ENCODE assay signal across 12 cellular contexts in genomic region chr21:36430841-36431240, GRCh38. TPM values are rescaled to one million over a fixed set of nuclear protein-coding genes. Genes with fewer than 3 reads are reported as not detected.
DNase-seq lines count a peak whose midpoint lies in the region; ATAC-seq and TF ChIP-seq lines count a peak whose summit lies in the region.
"Had no signal": no experiment of that assay in that cellular context is flagged by ENCODE, and none has a peak within 500 bp of the region (broad histone marks: within the 10 kb centered on the region; RNA-seq: fewer than 3 reads in every experiment).

No MANE protein-coding gene starts in this region.

- no peaks in the 10 kb centered on the region for H3K36me3 Mint-ChIP-seq in naive thymus-derived CD8-positive, alpha-beta T cell

- no peaks in the 10 kb centered on the region for H3K9me2 ChIP-seq in PC-3 (replicated peaks; ENCODE audit: low read length)

- no peaks in the 10 kb centered on the region for H3K9me3 Mint-ChIP-seq in naive thymus-derived CD8-positive, alpha-beta T cell
- H3K9me3 Mint-ChIP-seq: activated CD4-positive, alpha-beta T cell treated with anti-CD3 and anti-CD28 coated beads, Interleukin-2, amount 10 ng/mL, durations not matched to agents 7 days and 5 days had no signal

- H3K4me3 ChIP-seq in AG04450 (ENCODE audit: low read depth, low read length) (peak overlapping the region; percentile 7; the same call in 1 of the 2 replicates), PC-3 (ENCODE audit: low read length) (peak overlapping the region; percentile 69), coronary artery (peak overlapping the region; percentile 53)

- no peaks in the 10 kb centered on the region for H3K36me3 ChIP-seq in PC-3 (ENCODE audit: low read depth, low read length)

- H3K4me1 ChIP-seq in PC-3 (ENCODE audit: insufficient read depth, low read length): peaks cover 30% of the 10 kb centered on the region

- H3F3A ChIP-seq in PC-3 (ENCODE audit: low read length, unreplicated experiment): no peaks in the 10 kb centered on the region

- H3K4me2 ChIP-seq in PC-3 (ENCODE audit: low read length): peak overlapping the region; percentile 88

- peak overlapping the region in 8 of 10 donors; percentile 78 to 86 (median 80) for H3K4me3 Mint-ChIP-seq in naive thymus-derived CD8-positive, alpha-beta T cell

- H3K27me3 ChIP-seq in AG04450 (ENCODE audit: control insufficient read depth, insufficient read depth, low read length): no peaks in the 10 kb centered on the region
- H3K27me3 ChIP-seq in PC-3 (ENCODE audit: low read length): no peaks in the 10 kb centered on the region

- H3K9me3 ChIP-seq in AG04450 (ENCODE audit: control insufficient read depth, insufficient read depth, low read length) (no peaks in the 10 kb centered on the region), PC-3 (ENCODE audit: low read length) (no peaks in the 10 kb centered on the region)

- H3K4me1 Mint-ChIP-seq in naive thymus-derived CD8-positive, alpha-beta T cell: peaks cover 2 to 28% (median 13%) of the 10 kb centered on the region in 4 donors

- H3K79me2 ChIP-seq in PC-3 (ENCODE audit: low read length): peaks cover 37% of the 10 kb centered on the region

- peak overlapping the region; percentile 93 for H3K9ac ChIP-seq in PC-3 (ENCODE audit: low read length)

- H3K27me3 Mint-ChIP-seq in naive thymus-derived CD8-positive, alpha-beta T cell: peaks cover 14 to 46% (median 22%) of the 10 kb centered on the region in 5 donors

- peak overlapping the region in 2 of 10 donors; percentile 92 to 97 for H3K27ac Mint-ChIP-seq in naive thymus-derived CD8-positive, alpha-beta T cell

- POLR2A ChIA-PET in AG04450 (lab: Yijun Ruan, JAX): interaction anchor here (1.1 kb wide), 1 partner anchor 342 kb away, joined by 3 read pairs; no protein-coding TSS in a partner anchor
- POLR2A ChIA-PET in PC-3 (lab: Charles Lee; ENCODE audit: unreplicated experiment): interaction anchor here (0.9 kb wide), 1 partner anchor 29 kb away, joined by 16 read pairs; no protein-coding TSS in a partner anchor
- POLR2A ChIA-PET in naive thymus-derived CD8-positive, alpha-beta T cell (lab: Charles Lee): no interaction called here

- no peak for TF ChIP-seq CTCF in AG04450 (IDR thresholded peaks at IDR 0.05; ENCODE audit: low read depth, low read length)
- no peak for TF ChIP-seq CTCF in PC-3 (conservative IDR thresholded peaks at IDR 0.05; ENCODE audit: low read depth, low read length)
- TF ChIP-seq CTCF in coronary artery (IDR thresholded peaks at IDR 0.05): no peak

- no TSS peak for BruUV-seq in PC-3 (replicated peaks; lab: Mats Ljungman, UMichigan)

- 0 out of 2 replicates have a peak overlapping the region, but pooled peaks have one; percentile 21 for H2AFZ ChIP-seq in PC-3 (ENCODE audit: low read length)

- DNase-seq in AG04450 (ENCODE audit: low read depth, low spot score) (no peak), PC-3 (no peak), coronary artery (ENCODE audit: low spot score) (no peak), HuH-7.5 (ENCODE audit: low spot score) (no peak), SK-N-DZ (ENCODE audit: low spot score) (no peak), NCI-H345 (lab: John Stamatoyannopoulos, UW) (no peak)
- DNase-seq in naive thymus-derived CD8-positive, alpha-beta T cell: no peak
- no peak for DNase-seq in activated CD4-positive, alpha-beta T cell treated with anti-CD3 and anti-CD28 coated beads for 1 hour
- DNase-seq: activated CD4-positive, alpha-beta T cell treated with anti-CD3 and anti-CD28 coated beads, Interleukin-2, amount 10 ng/mL, durations not matched to agents 7 days and 5 days; central memory CD4-positive, alpha-beta T cell; NCI-H1105; occipital lobe had no signal

- no peaks in the 10 kb centered on the region for H4K20me1 ChIP-seq in PC-3 (ENCODE audit: low read length)

- ATAC-seq in PC-3: no peak
- no peak for ATAC-seq in naive thymus-derived CD8-positive, alpha-beta T cell

- intact Hi-C loops in PC-3 (cut with micrococcal nuclease): loop anchor here (1.0 kb wide), 1 partner anchor 35 kb away; no protein-coding TSS in a partner anchor

- CTCF ChIA-PET in AG04450 (lab: Charles Lee): interaction anchor here (1.4 to 1.5 kb wide), 2 partner anchors 9 to 11 kb away, joined by 4 to 5 read pairs; no protein-coding TSS in a partner anchor
- CTCF ChIA-PET in PC-3 (lab: Charles Lee): interaction anchor here (0.7 to 1.7 kb wide), 2 partner anchors 69 to 942 kb away, joined by 8 to 14 read pairs; no protein-coding TSS in a partner anchor

- H3K27ac ChIP-seq in AG04450 (ENCODE audit: low read depth, low read length) (no peak overlapping the region), PC-3 (ENCODE audit: low read length) (peak overlapping the region; percentile 97), coronary artery (peak overlapping the region; percentile 50 to 82)

RNA-seq across cellular contexts. Expression of gene CHAF1B, which starts 45.6 kb away (rescaled TPM):
- 3.5 and 3.7 TPM in 2 replicates for polyA plus RNA-seq in AG04450 (2011; rRNA removed)
- 4.5 and 5.0 TPM in 2 replicates for polyA minus RNA-seq in AG04450 (2011; rRNA and poly(A)+ RNA removed)
- 18.5 and 19.0 TPM in 2 replicates for total RNA-seq in PC-3 (2014; rRNA removed)
- total RNA-seq in naive thymus-derived CD8-positive, alpha-beta T cell: 1 to 10 TPM; 1.8 to 2.6 TPM
- 1 to 10 TPM in 1 of 3 donors, under 1 TPM in 2; 0.65 to 1.1 (median 0.74) TPM for polyA plus RNA-seq in naive thymus-derived CD8-positive, alpha-beta T cell
- polyA plus RNA-seq in SK-N-DZ (2014; cell fraction: cytosol; rRNA removed): 16.8 and 19.2 TPM in 2 replicates
- polyA plus RNA-seq in SK-N-DZ (2014; cell fraction: nucleus; rRNA removed): 8.8 and 13.3 TPM in 2 replicates

RNA-seq across cellular contexts. Expression of gene CLDN14, which starts 49.1 kb away (rescaled TPM):
- not detected in 2 replicates for polyA plus RNA-seq in AG04450 (2011; rRNA removed)
- polyA minus RNA-seq in AG04450 (2011; rRNA and poly(A)+ RNA removed): not detected in 2 replicates
- 8.9 and 10.9 TPM in 2 replicates for total RNA-seq in PC-3 (2014; rRNA removed)
- total RNA-seq in naive thymus-derived CD8-positive, alpha-beta T cell: not detected
- not detected for polyA plus RNA-seq in naive thymus-derived CD8-positive, alpha-beta T cell
- polyA plus RNA-seq in SK-N-DZ (2014; cell fraction: cytosol; rRNA removed): not detected in 2 replicates
- polyA plus RNA-seq in SK-N-DZ (2014; cell fraction: nucleus; rRNA removed): not detected in 2 replicates
- total RNA-seq: activated CD4-positive, alpha-beta T cell treated with anti-CD3 and anti-CD28 coated beads, Interleukin-2, amount 10 ng/mL, durations not matched to agents 7 days and 5 days; occipital lobe had no signal

Comparison
In these comparisons a context has a peak if more than half of its experiments do, and no peak if none do; other contexts are left out.
1. H3K4me3 ChIP-seq: peak in every context shown above with its lines; median percentile 69 in PC-3; 53 in coronary artery; 7 in AG04450.